Comparison of ENCODE assay signal across 8 cellular contexts in genomic region chr12:46269429-46270241, GRCh38. TPM values are rescaled to one million over a fixed set of nuclear protein-coding genes. Genes with fewer than 3 reads are reported as not detected.
DNase-seq lines count a peak whose midpoint lies in the region; ATAC-seq lines count a peak whose summit lies in the region.

No MANE protein-coding gene starts in this region.

- H3K27me3 ChIP-seq in SJSA1 (replicated peaks) (no peaks in the 10 kb centered on the region), iPS-20b (ENCODE audit: insufficient read depth, low read length) (no peaks in the 10 kb centered on the region)

- peak; percentile 20 for ATAC-seq in HG03066 (IDR thresholded peaks at IDR 0.05; ENCODE audit: low read depth, unreplicated experiment)
- ATAC-seq in activated naive CD8-positive, alpha-beta T cell treated with anti-CD3 and anti-CD28 coated beads, Interleukin-2, amount 50 U/mL, for 24 hours, result peak; percentile 49

- H3K4me3 ChIP-seq in SJSA1 (peak overlapping the region; percentile 54), iPS-20b (ENCODE audit: low read length) (peak overlapping the region; percentile 93)

- H3K9me3 ChIP-seq in SJSA1 (replicated peaks), result no peaks in the 10 kb centered on the region; the same call in 1 of the 2 replicates
- no peaks in the 10 kb centered on the region for H3K9me3 ChIP-seq in iPS-20b (ENCODE audit: insufficient read depth, low read depth, low read length)

- H3K36me3 ChIP-seq in SJSA1 (no peaks in the 10 kb centered on the region), iPS-20b (ENCODE audit: insufficient read depth, low read depth, low read length) (peaks cover 6% of the 10 kb centered on the region; the same call in 1 of the 2 replicates)

- no peaks in the 10 kb centered on the region for H3K9me3 Mint-ChIP-seq in activated naive CD8-positive, alpha-beta T cell treated with anti-CD3 and anti-CD28 coated beads, Interleukin-2, amount 50 U/mL, for 24 hours

- DNase-seq in NCI-H2196 (lab: John Stamatoyannopoulos, UW; ENCODE audit: unreplicated experiment) (peak; percentile 33), NCI-H2196 treated with DMSO at 0.1 percent for 48 hours (lab: John Stamatoyannopoulos, UW; ENCODE audit: unreplicated experiment) (no peak), SJSA1 (ENCODE audit: low read depth in 1 of 2, low spot score in 2 of 2) (no peak), SIG-M5 treated with dmso at 0.1 percent for 504 hours (lab: John Stamatoyannopoulos, UW; ENCODE audit: unreplicated experiment) (no peak)
- peak; percentile 70 for DNase-seq in activated naive CD8-positive, alpha-beta T cell treated with anti-CD3 and anti-CD28 coated beads, Interleukin-2, amount 50 U/mL, for 24 hours
- DNase-seq in stimulated activated CD4-positive, alpha-beta T cell treated with anti-CD3 and anti-CD28 coated beads, Interleukin-1b, Interleukin-23, amount 100 ng/mL, for 4 hours (ENCODE audit: low read depth in 2 of 2), result peak; percentile 49 to 55

- no peaks in the 10 kb centered on the region for H3K27me3 Mint-ChIP-seq in activated naive CD8-positive, alpha-beta T cell treated with anti-CD3 and anti-CD28 coated beads, Interleukin-2, amount 50 U/mL, for 24 hours

- H3K36me3 Mint-ChIP-seq in activated naive CD8-positive, alpha-beta T cell treated with anti-CD3 and anti-CD28 coated beads, Interleukin-2, amount 50 U/mL, for 24 hours (ENCODE audit: low read depth), result peaks cover 19% of the 10 kb centered on the region

- H3K9ac ChIP-seq in iPS-20b (ENCODE audit: low read depth, low read length), result peak overlapping the region; percentile 99

- no peak overlapping the region for H3K4me3 Mint-ChIP-seq in activated naive CD8-positive, alpha-beta T cell treated with anti-CD3 and anti-CD28 coated beads, Interleukin-2, amount 50 U/mL, for 24 hours

- H3K4me1 Mint-ChIP-seq in activated naive CD8-positive, alpha-beta T cell treated with anti-CD3 and anti-CD28 coated beads, Interleukin-2, amount 50 U/mL, for 24 hours, result peaks cover 36% of the 10 kb centered on the region

- peaks cover 30% of the 10 kb centered on the region for H3K4me1 ChIP-seq in SJSA1 (replicated peaks)
- peaks cover 25% of the 10 kb centered on the region; the same call in 1 of the 2 replicates for H3K4me1 ChIP-seq in iPS-20b (ENCODE audit: insufficient read depth, low read length)

- no peak overlapping the region for H3K27ac Mint-ChIP-seq in activated naive CD8-positive, alpha-beta T cell treated with anti-CD3 and anti-CD28 coated beads, Interleukin-2, amount 50 U/mL, for 24 hours

- H3K27ac ChIP-seq in SJSA1 (no peak overlapping the region), iPS-20b (ENCODE audit: low read length) (peak overlapping the region; percentile 96)

RNA-seq across cellular contexts. Expression of gene SLC38A1, which starts 0.8 kb away (rescaled TPM):
- 9.7 and 15.6 TPM in 2 replicates for total RNA-seq in SJSA1 (2014; rRNA removed; shearing (Covaris generic))

Comparison
In these comparisons a context has a peak if more than half of its experiments do, and no peak if none do; other contexts are left out.
1. DNase-seq: peak in NCI-H2196 (single experiment), activated naive CD8-positive, alpha-beta T cell treated with anti-CD3 and anti-CD28 coated beads, Interleukin-2, amount 50 U/mL, for 24 hours (single experiment) and stimulated activated CD4-positive, alpha-beta T cell treated with anti-CD3 and anti-CD28 coated beads, Interleukin-1b, Interleukin-23, amount 100 ng/mL, for 4 hours (2 of 2); none in NCI-H2196 treated with DMSO at 0.1 percent for 48 hours (single experiment), SJSA1 (0 of 2) and SIG-M5 treated with dmso at 0.1 percent for 504 hours (single experiment).